In the genomic region with DNA sequence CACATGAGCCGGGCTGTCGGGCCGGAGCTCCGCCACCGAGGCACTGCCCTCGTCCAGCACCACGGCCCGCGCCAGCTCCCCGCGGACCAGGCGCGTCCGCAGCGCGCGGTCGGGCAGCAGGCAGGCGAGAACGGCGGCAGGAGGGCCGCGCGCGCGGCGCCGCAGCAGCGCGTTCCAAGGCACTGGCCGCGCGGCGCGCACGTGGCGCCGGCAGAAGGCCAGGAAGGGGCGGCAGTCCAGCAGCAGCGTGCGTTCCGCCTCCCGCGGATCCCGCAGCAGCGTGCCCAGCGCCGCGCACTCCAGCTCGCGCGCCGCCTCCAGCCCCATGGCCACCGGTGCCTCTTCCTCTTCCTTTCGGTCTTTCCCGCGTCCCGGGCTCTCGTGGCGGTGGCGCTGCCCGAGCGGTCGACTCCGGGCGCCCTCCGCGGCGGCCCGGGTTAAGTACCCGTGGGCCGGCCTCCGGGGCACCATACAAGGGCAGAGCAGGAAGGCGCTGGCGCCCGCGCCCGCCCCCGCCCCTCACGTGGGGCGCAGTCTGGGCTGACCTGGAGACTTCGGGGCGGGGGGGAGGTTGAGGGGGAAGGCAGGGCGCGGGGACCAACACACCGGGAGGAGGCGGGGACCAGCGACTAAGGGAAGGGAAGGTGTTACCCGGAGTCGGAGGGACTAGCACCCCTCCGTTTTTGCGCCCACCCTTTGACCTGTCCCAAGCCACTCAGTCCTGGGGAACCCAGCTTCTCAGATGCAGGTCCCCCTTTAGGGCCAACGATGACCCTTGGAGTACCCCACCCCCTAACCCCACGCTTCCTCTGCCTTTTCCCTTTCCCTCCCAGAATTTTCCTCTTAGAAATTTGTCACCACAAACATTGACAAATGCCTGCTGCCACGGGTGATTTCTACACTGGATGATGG, we compare ENCODE assay signal across 8 cellular contexts. TPM values are rescaled to one million over a fixed set of nuclear protein-coding genes. Genes with fewer than 3 reads are reported as not detected.
DNase-seq lines count a peak whose midpoint lies in the region; ATAC-seq and TF ChIP-seq lines count a peak whose summit lies in the region.

A gene with protein sequence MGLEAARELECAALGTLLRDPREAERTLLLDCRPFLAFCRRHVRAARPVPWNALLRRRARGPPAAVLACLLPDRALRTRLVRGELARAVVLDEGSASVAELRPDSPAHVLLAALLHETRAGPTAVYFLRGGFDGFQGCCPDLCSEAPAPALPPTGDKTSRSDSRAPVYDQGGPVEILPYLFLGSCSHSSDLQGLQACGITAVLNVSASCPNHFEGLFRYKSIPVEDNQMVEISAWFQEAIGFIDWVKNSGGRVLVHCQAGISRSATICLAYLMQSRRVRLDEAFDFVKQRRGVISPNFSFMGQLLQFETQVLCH (minus strand): TSS at position 413 of the 912 bp plus-strand sequence. CDS start 86 bp downstream, at position 327.

- TF ChIP-seq CTCF in AG04450 (IDR thresholded peaks at IDR 0.05; ENCODE audit: low read depth, low read length) = no peak
- TF ChIP-seq CTCF in epithelial cell of esophagus (IDR thresholded peaks at IDR 0.05; ENCODE audit: insufficient read depth, low read depth, low read length, missing control alignments) = no peak

- no peaks in the 10 kb centered on the region; the same call in 1 of the 2 replicates for H3K9me3 ChIP-seq in AG04450 (ENCODE audit: control insufficient read depth, insufficient read depth, low read length)

- POLR2A ChIA-PET in AG04450 (lab: Yijun Ruan, JAX) = no interaction called here

- CTCF ChIA-PET in AG04450 (lab: Charles Lee) = interaction anchor here (1.4 kb wide), 1 partner anchor 29 kb away, joined by 3 read pairs; no protein-coding TSS in a partner anchor

- H3K4me3 ChIP-seq in AG04450 (ENCODE audit: low read depth, low read length) = peak within 1 kb of the TSS; percentile 63
- H3K4me3 ChIP-seq in epithelial cell of esophagus (ENCODE audit: low read length) = peak within 1 kb of the TSS; percentile 44

- ATAC-seq in GM18858 (IDR thresholded peaks at IDR 0.05; ENCODE audit: unreplicated experiment) (peak; percentile 33), HG03064 (IDR thresholded peaks at IDR 0.05; ENCODE audit: low read depth, unreplicated experiment) (peak; percentile 47)

- H3K27me3 ChIP-seq in AG04450 (ENCODE audit: control insufficient read depth, insufficient read depth, low read length) = no peaks in the 10 kb centered on the region

- DNase-seq in AG04450 (ENCODE audit: low read depth, low spot score) = no peak
- peak; percentile 80 for DNase-seq in NCI-H69 (lab: John Stamatoyannopoulos, UW)
- DNase-seq in activated CD8-positive, alpha-beta memory T cell treated with anti-CD3 and anti-CD28 coated beads, Interleukin-2, amount 50 U/mL, for 24 hours (ENCODE audit: extremely low read depth) = peak; percentile 75
- DNase-seq in epithelial cell of esophagus (ENCODE audit: low read depth) = peak; percentile 53
- DNase-seq in mucosa of gallbladder (ENCODE audit: low spot score) = peak; percentile 70
- DNase-seq in stimulated activated CD8-positive, alpha-beta memory T cell treated with anti-CD3 and anti-CD28 coated beads, Interleukin-4, amount 100 ng/mL, for 4 hours (ENCODE audit: low read depth in 2 of 2, low spot score in 1 of 2) = peak; percentile 82 to 91

- H3K27ac ChIP-seq in AG04450 (ENCODE audit: low read depth, low read length) = no peak within 1 kb of the TSS

RNA-seq across cellular contexts. Expression of the gene that starts here (rescaled TPM):
- polyA plus RNA-seq in AG04450 (2011; rRNA removed) = 0.94 and 1.0 TPM in 2 replicates
- 1.2 and 1.5 TPM in 2 replicates for polyA minus RNA-seq in AG04450 (2011; rRNA and poly(A)+ RNA removed)
- total RNA-seq in mucosa of gallbladder = 11.3 TPM
